8 cellular contexts compared by ENCODE assay signal in the genomic region with DNA sequence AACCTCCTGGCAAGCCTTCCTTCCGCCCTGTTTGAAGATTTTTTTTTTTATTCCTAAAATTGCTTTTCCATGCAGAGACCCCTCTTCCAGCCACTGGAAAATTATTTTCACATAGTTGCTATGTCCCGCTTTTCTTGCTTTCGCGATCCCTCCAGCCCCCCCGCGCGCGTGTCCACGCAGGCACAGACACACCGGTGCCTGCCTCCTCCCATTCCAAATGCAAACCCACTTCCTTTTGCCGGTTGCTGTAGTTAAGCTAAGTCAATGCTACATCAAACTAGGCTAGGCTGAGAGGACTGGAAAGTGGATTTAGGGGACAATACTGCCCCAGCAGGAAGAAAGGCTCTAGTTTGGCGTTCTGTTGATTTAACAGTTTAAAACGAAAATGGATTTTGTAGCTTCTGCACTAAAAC.
DNase-seq lines count a peak whose midpoint lies in the region; ATAC-seq, FAIRE-seq and TF ChIP-seq lines count a peak whose summit lies in the region.

No MANE protein-coding gene starts in this region.

- peak overlapping the region; percentile 52 for H3K27ac Mint-ChIP-seq in endothelial cell (ENCODE audit: unreplicated experiment)

- DNase-seq in HEK293T (ENCODE audit: extremely low spot score) = peak; percentile 12
- no peak for DNase-seq in SJSA1 (ENCODE audit: low read depth in 1 of 2, low spot score in 2 of 2)
- no peak for DNase-seq in endothelial cell (ENCODE audit: low spot score)
- DNase-seq in mucosa of descending colon = peak in 2 of 3 donors; percentile 30 to 38
- DNase-seq in GF-D8 (lab: John Stamatoyannopoulos, UW) = no peak
- no peak for DNase-seq in GM12892 (ENCODE audit: insufficient read length)

- H3K27ac ChIP-seq in BLaER1 (no peak overlapping the region), SJSA1 (no peak overlapping the region)

- H3K9ac ChIP-seq in BLaER1 = peak overlapping the region; percentile 17; the same call in 1 of the 2 replicates

- peaks cover 24% of the 10 kb centered on the region for H3K4me1 Mint-ChIP-seq in endothelial cell (ENCODE audit: unreplicated experiment)

- peak; percentile 18 for TF ChIP-seq CTCF in endothelial cell (IDR thresholded peaks at IDR 0.05; ENCODE audit: unreplicated experiment)
- peak; percentile 5 for TF ChIP-seq CTCF in mucosa of descending colon (IDR thresholded peaks at IDR 0.05)

- ATAC-seq in mucosa of descending colon (no peak), HG03108 (IDR thresholded peaks at IDR 0.05; ENCODE audit: unreplicated experiment) (no peak)

- H3K4me3 Mint-ChIP-seq in endothelial cell (ENCODE audit: unreplicated experiment) = peak overlapping the region; percentile 90

- intact Hi-C loops in mucosa of descending colon (cut with DNase I, micrococcal nuclease) = no loop called here

- H3K4me2 ChIP-seq in BLaER1 = peak overlapping the region; percentile 93

- peaks cover 27% of the 10 kb centered on the region for H4K20me1 ChIP-seq in BLaER1

- CTCF ChIA-PET in HEK293T (lab: Yijun Ruan, JAX) = interaction anchor here (0.6 to 1.0 kb wide), 4 partner anchors 13 to 967 kb away, joined by 3 to 6 read pairs (median 4); no protein-coding TSS in a partner anchor

- no peak for TF ChIP-seq POLR2A in GM12892 (IDR thresholded peaks at IDR 0.05; ENCODE audit: low read depth, low read length)

- H3K36me3 ChIP-seq in BLaER1 = no peaks in the 10 kb centered on the region
- H3K36me3 ChIP-seq in SJSA1 = no peaks in the 10 kb centered on the region
- H3K36me3 ChIP-seq in mucosa of descending colon (ENCODE audit: low read depth) = no peaks in the 10 kb centered on the region

- H3K4me1 ChIP-seq in BLaER1 (peaks cover 35% of the 10 kb centered on the region), SJSA1 (replicated peaks) (peaks cover 12% of the 10 kb centered on the region), mucosa of descending colon (ENCODE audit: low read depth) (peaks cover 14% of the 10 kb centered on the region)

- no peak for FAIRE-seq in GM12892 (lab: Jason Lieb, UNC)

- peaks cover 4% of the 10 kb centered on the region for H3K36me3 Mint-ChIP-seq in endothelial cell (ENCODE audit: low read depth, unreplicated experiment)

- H3K9me3 ChIP-seq in BLaER1 = no peaks in the 10 kb centered on the region
- H3K9me3 ChIP-seq in SJSA1 (replicated peaks) = no peaks in the 10 kb centered on the region
- no peaks in the 10 kb centered on the region for H3K9me3 ChIP-seq in mucosa of descending colon

- POLR2A ChIA-PET in HEK293T (lab: Yijun Ruan, JAX) = interaction anchor here (0.7 to 0.9 kb wide), 2 partner anchors 12 to 111 kb away, joined by 4 read pairs; a partner anchor contains a TSS

- H3K4me3 ChIP-seq in BLaER1 (peak overlapping the region; percentile 74), SJSA1 (peak overlapping the region; percentile 39), mucosa of descending colon (no peak overlapping the region)

- peaks cover 14% of the 10 kb centered on the region for H3K27me3 Mint-ChIP-seq in endothelial cell (ENCODE audit: unreplicated experiment)

- no peaks in the 10 kb centered on the region for H3K9me3 Mint-ChIP-seq in endothelial cell (ENCODE audit: unreplicated experiment)

- H3K27me3 ChIP-seq in BLaER1 (peaks cover 67% of the 10 kb centered on the region), SJSA1 (replicated peaks) (peaks cover 24% of the 10 kb centered on the region)

TF ChIP-seq in HEK293T, 16 proteins besides CTCF, POLR2A, EP300 and RAD21:
- TF ChIP-seq ARNT (IDR thresholded peaks at IDR 0.05) (no peak), FOXA1 (IDR thresholded peaks at IDR 0.05) (no peak), FOXK2 (IDR thresholded peaks at IDR 0.05) (no peak), FOXM1 (IDR thresholded peaks at IDR 0.05; ENCODE audit: borderline replicate concordance) (no peak), ZNF384 (IDR thresholded peaks at IDR 0.05) (no peak), SUZ12 (IDR thresholded peaks at IDR 0.05) (no peak), CTBP1 (IDR thresholded peaks at IDR 0.05; ENCODE audit: borderline replicate concordance) (no peak), HDGF (IDR thresholded peaks at IDR 0.05; ENCODE audit: borderline replicate concordance) (no peak)
- TF ChIP-seq, protein P1, sequence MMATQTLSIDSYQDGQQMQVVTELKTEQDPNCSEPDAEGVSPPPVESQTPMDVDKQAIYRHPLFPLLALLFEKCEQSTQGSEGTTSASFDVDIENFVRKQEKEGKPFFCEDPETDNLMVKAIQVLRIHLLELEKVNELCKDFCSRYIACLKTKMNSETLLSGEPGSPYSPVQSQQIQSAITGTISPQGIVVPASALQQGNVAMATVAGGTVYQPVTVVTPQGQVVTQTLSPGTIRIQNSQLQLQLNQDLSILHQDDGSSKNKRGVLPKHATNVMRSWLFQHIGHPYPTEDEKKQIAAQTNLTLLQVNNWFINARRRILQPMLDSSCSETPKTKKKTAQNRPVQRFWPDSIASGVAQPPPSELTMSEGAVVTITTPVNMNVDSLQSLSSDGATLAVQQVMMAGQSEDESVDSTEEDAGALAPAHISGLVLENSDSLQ (IDR thresholded peaks at IDR 0.05) = no peak

Comparison
In these comparisons a context has a peak if more than half of its experiments do, and no peak if none do; other contexts are left out.
1. DNase-seq: peak in HEK293T (single experiment) and mucosa of descending colon (2 of 3); none in SJSA1 (0 of 2), endothelial cell (single experiment), GF-D8 (single experiment) and GM12892 (single experiment).